Comparison of ENCODE assay signal across 19 cellular contexts in the genomic region with DNA sequence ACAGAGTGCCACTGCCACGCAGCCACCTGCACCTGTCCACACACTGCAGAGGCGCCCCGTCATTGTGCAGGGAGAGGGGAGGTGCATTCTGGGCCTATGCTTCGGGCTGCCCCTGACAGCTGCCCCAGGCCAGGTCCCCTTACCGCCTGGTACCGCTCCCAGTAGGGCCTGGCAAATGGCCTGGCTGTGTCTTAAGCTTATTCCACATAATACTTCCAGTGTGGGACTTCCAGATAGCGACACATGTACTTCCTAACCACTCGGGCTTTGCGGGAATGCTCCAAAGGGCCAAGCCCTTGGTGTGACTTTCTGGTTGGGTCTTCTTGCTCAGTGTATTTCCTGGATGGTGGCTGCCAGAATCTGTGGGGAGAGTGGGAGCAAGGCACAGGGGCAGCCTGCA.
"Had no signal": no experiment of that assay in that cellular context is flagged by ENCODE, and none has a peak within 500 bp of the region (broad histone marks: within the 10 kb centered on the region; RNA-seq: fewer than 3 reads in every experiment).

No MANE protein-coding gene starts in this region.

- H3K9me3 Mint-ChIP-seq: dendritic cell treated with granulocyte-macrophage colony-stimulating factor and Interleukin-4, amounts not matched to agents 40 ng/mL and 50 ng/mL, for 4 days; endodermal cell; memory B cell; mesothelial cell of epicardium; natural killer cell; neural crest cell had no signal

- H3K4me3 ChIP-seq: cardiac muscle cell, heart left ventricle, pancreas, smooth muscle cell, testis, tibial nerve had no signal

- H3K4me1 ChIP-seq: foreskin keratinocyte, heart left ventricle, pancreas, testis, tibial nerve had no signal

- DNase-seq: effector CD4-positive, alpha-beta T cell; endodermal cell; erythroblast; foreskin keratinocyte; heart left ventricle; kidney glomerular epithelial cell; natural killer cell; pancreas; stimulated activated CD4-positive, alpha-beta T cell treated with anti-CD3 and anti-CD28 coated beads, Interleukin-2, amount 100 ng/mL, for 48 hours; stimulated activated naive CD8-positive, alpha-beta T cell treated with anti-CD3 and anti-CD28 coated beads, Interleukin-15, Interleukin-2, amounts not matched to agents 100 U/mL and 50 U/mL, for 24 hours; testis had no signal

- H3K4me3 Mint-ChIP-seq: dendritic cell treated with granulocyte-macrophage colony-stimulating factor and Interleukin-4, amounts not matched to agents 40 ng/mL and 50 ng/mL, for 4 days; endodermal cell; memory B cell; mesothelial cell of epicardium; natural killer cell; neural crest cell had no signal

- H3K27ac ChIP-seq: cardiac muscle cell, foreskin keratinocyte, heart left ventricle, pancreas, testis, tibial nerve had no signal

- H3K27me3 ChIP-seq: cardiac muscle cell, foreskin keratinocyte, heart left ventricle, pancreas, testis, tibial nerve had no signal

- H3K4me1 Mint-ChIP-seq: endodermal cell, memory B cell, mesothelial cell of epicardium, natural killer cell, neural crest cell had no signal

- H3K9me3 ChIP-seq: pancreas, testis had no signal

- H3K36me3 ChIP-seq: cardiac muscle cell, heart left ventricle, pancreas, tibial nerve had no signal

- H3K27ac Mint-ChIP-seq: dendritic cell treated with granulocyte-macrophage colony-stimulating factor and Interleukin-4, amounts not matched to agents 40 ng/mL and 50 ng/mL, for 4 days; endodermal cell; memory B cell; mesothelial cell of epicardium; natural killer cell had no signal

- H3K36me3 Mint-ChIP-seq: memory B cell, mesothelial cell of epicardium, natural killer cell had no signal

- ATAC-seq: foreskin keratinocyte; left lobe of liver; natural killer cell; pancreas; stimulated activated naive CD8-positive, alpha-beta T cell treated with anti-CD3 and anti-CD28 coated beads, Interleukin-15, Interleukin-2, amounts not matched to agents 100 U/mL and 50 U/mL, for 24 hours had no signal

- H3K27me3 Mint-ChIP-seq: dendritic cell treated with granulocyte-macrophage colony-stimulating factor and Interleukin-4, amounts not matched to agents 40 ng/mL and 50 ng/mL, for 4 days had no signal
